ENCODE assay signal across 9 cellular contexts in genomic region chr1:203342192-203342940, GRCh38. TPM values are rescaled to one million over a fixed set of nuclear protein-coding genes. Genes with fewer than 3 reads are reported as not detected.
A peak's percentile ranks its signal among the peaks of the same experiment; 100 is the strongest.
DNase-seq lines count a peak whose midpoint lies in the region; ATAC-seq and TF ChIP-seq lines count a peak whose summit lies in the region.
"Had no signal": no experiment of that assay in that cellular context is flagged by ENCODE, and none has a peak within 500 bp of the region (broad histone marks: within the 10 kb centered on the region; RNA-seq: fewer than 3 reads in every experiment).

No MANE protein-coding gene starts in this region.

- no peak overlapping the region for H3K4me3 Mint-ChIP-seq in activated CD4-positive, alpha-beta memory T cell treated with anti-CD3 and anti-CD28 coated beads, Interleukin-2, amount 10 ng/mL, durations not matched to agents 7 days and 5 days
- H3K4me3 Mint-ChIP-seq in natural killer cell, result no peak overlapping the region
- H3K4me3 Mint-ChIP-seq: immature natural killer cell had no signal

- H3K4me1 Mint-ChIP-seq in activated CD4-positive, alpha-beta memory T cell treated with anti-CD3 and anti-CD28 coated beads, Interleukin-2, amount 10 ng/mL, durations not matched to agents 7 days and 5 days, result peaks cover 10% of the 10 kb centered on the region
- H3K4me1 Mint-ChIP-seq in natural killer cell, result peaks cover 11 to 16% of the 10 kb centered on the region in 2 donors

- peaks cover 61% of the 10 kb centered on the region for H3K27me3 Mint-ChIP-seq in activated CD4-positive, alpha-beta memory T cell treated with anti-CD3 and anti-CD28 coated beads, Interleukin-2, amount 10 ng/mL, durations not matched to agents 7 days and 5 days
- peaks cover 36 to 39% of the 10 kb centered on the region in 2 donors for H3K27me3 Mint-ChIP-seq in natural killer cell (ENCODE audit: low read depth in 2 of 2)

- CTCF ChIA-PET in activated CD4-positive, alpha-beta memory T cell treated with anti-CD3 and anti-CD28 coated beads, Interleukin-2, amount 10 ng/mL, durations not matched to agents 7 days and 5 days (lab: Charles Lee), result interaction anchor here (0.8 to 16.4 kb wide), 20 partner anchors 9 to 359 kb away, joined by 3 to 512 read pairs (median 6); partner anchors contain the start of genes BTG2 and OPTC

- peak; percentile 70 for TF ChIP-seq CTCF in natural killer cell (IDR thresholded peaks at IDR 0.05)

- POLR2A ChIA-PET in activated CD4-positive, alpha-beta memory T cell treated with anti-CD3 and anti-CD28 coated beads, Interleukin-2, amount 10 ng/mL, durations not matched to agents 7 days and 5 days (lab: Charles Lee), result interaction anchor here (0.7 to 1.5 kb wide), 4 partner anchors 36 to 74 kb away, joined by 4 read pairs; no protein-coding TSS in a partner anchor

- intact Hi-C loops in natural killer cell (cut with micrococcal nuclease), result no loop called here

- DNase-seq in AG20443 (ENCODE audit: low spot score) (peak; percentile 81), NCI-H460 (ENCODE audit: extremely low read depth, low read depth) (peak; percentile 38), epidermal melanocyte (ENCODE audit: insufficient read length, low spot score) (peak; percentile 54), natural killer cell (no peak), mesenteric fat pad (ENCODE audit: low spot score) (no peak)
- DNase-seq in activated CD4-positive, alpha-beta memory T cell treated with anti-CD3 and anti-CD28 coated beads, Interleukin-2, amount 10 ng/mL, durations not matched to agents 7 days and 5 days, result peak; percentile 40

- no peaks in the 10 kb centered on the region for H3K36me3 Mint-ChIP-seq in activated CD4-positive, alpha-beta memory T cell treated with anti-CD3 and anti-CD28 coated beads, Interleukin-2, amount 10 ng/mL, durations not matched to agents 7 days and 5 days (ENCODE audit: low read depth)
- no peaks in the 10 kb centered on the region for H3K36me3 Mint-ChIP-seq in natural killer cell
- H3K36me3 Mint-ChIP-seq: immature natural killer cell had no signal

- ATAC-seq in GM18868 (IDR thresholded peaks at IDR 0.05; ENCODE audit: unreplicated experiment), result peak; percentile 42
- ATAC-seq in natural killer cell, result peak in 2 of 3 donors; percentile 64 to 70
- ATAC-seq in HG02938 (IDR thresholded peaks at IDR 0.05; ENCODE audit: unreplicated experiment), result no peak

- H3K27ac Mint-ChIP-seq in activated CD4-positive, alpha-beta memory T cell treated with anti-CD3 and anti-CD28 coated beads, Interleukin-2, amount 10 ng/mL, durations not matched to agents 7 days and 5 days, result no peak overlapping the region
- no peak overlapping the region for H3K27ac Mint-ChIP-seq in natural killer cell
- H3K27ac Mint-ChIP-seq: immature natural killer cell had no signal

- H3K9me3 Mint-ChIP-seq in activated CD4-positive, alpha-beta memory T cell treated with anti-CD3 and anti-CD28 coated beads, Interleukin-2, amount 10 ng/mL, durations not matched to agents 7 days and 5 days, result no peaks in the 10 kb centered on the region
- H3K9me3 Mint-ChIP-seq in natural killer cell, result no peaks in the 10 kb centered on the region
- H3K9me3 Mint-ChIP-seq: immature natural killer cell had no signal

RNA-seq across cellular contexts. Expression of gene FMOD, which starts 8.6 kb away (rescaled TPM):
- 0.38 and 0.45 TPM in 2 replicates for total RNA-seq in NCI-H460 (2014; rRNA removed; shearing (Covaris generic))
- polyA plus RNA-seq in NCI-H460 (2014; cell fraction: nucleus; rRNA removed), result 0.60 and 0.82 TPM in 2 replicates
- total RNA-seq in activated CD4-positive, alpha-beta memory T cell treated with anti-CD3 and anti-CD28 coated beads, Interleukin-2, amount 10 ng/mL, durations not matched to agents 7 days and 5 days, result under 1 TPM; 0.23 to 0.45 TPM
- total RNA-seq in natural killer cell, result not detected
- 95.2 TPM for total RNA-seq in mesenteric fat pad
- polyA plus RNA-seq: immature natural killer cell had no signal

RNA-seq across cellular contexts. Expression of gene BTG2, which starts 37.0 kb away (rescaled TPM):
- total RNA-seq in NCI-H460 (2014; rRNA removed; shearing (Covaris generic)), result 19.6 and 19.9 TPM in 2 replicates
- polyA plus RNA-seq in NCI-H460 (2014; cell fraction: nucleus; rRNA removed), result 3.1 and 7.2 TPM in 2 replicates
- 100 to 1,000 TPM; 116 TPM for total RNA-seq in activated CD4-positive, alpha-beta memory T cell treated with anti-CD3 and anti-CD28 coated beads, Interleukin-2, amount 10 ng/mL, durations not matched to agents 7 days and 5 days
- total RNA-seq in natural killer cell (1,000 to 10,000 TPM in 1 of 3 donors, 100 to 1,000 TPM in 2; 499 to 1,024 (median 851) TPM), mesenteric fat pad (178 TPM)

Comparison
In these comparisons a context has a peak if more than half of its experiments do, and no peak if none do; other contexts are left out.
1. DNase-seq: peak in AG20443 (single experiment), NCI-H460 (single experiment), activated CD4-positive, alpha-beta memory T cell treated with anti-CD3 and anti-CD28 coated beads, Interleukin-2, amount 10 ng/mL, durations not matched to agents 7 days and 5 days (single experiment) and epidermal melanocyte (single experiment); none in natural killer cell (single experiment) and mesenteric fat pad (single experiment).
2. RNA of gene FMOD, which starts 8.6 kb away (total RNA-seq): 95.2 TPM in mesenteric fat pad (single experiment); 0.23 to 0.45 TPM in activated CD4-positive, alpha-beta memory T cell treated with anti-CD3 and anti-CD28 coated beads, Interleukin-2, amount 10 ng/mL, durations not matched to agents 7 days and 5 days, 0.38 to 0.45 TPM in NCI-H460 and not detected in natural killer cell; every median in the first group is over 10 times any median in the second.